14 cellular contexts compared by ENCODE assay signal in genomic region chr6:5525209-5525608, GRCh38.
DNase-seq lines count a peak whose midpoint lies in the region; ATAC-seq, FAIRE-seq and TF ChIP-seq lines count a peak whose summit lies in the region.
"Had no signal": no experiment of that assay in that cellular context is flagged by ENCODE, and none has a peak within 500 bp of the region (broad histone marks: within the 10 kb centered on the region; RNA-seq: fewer than 3 reads in every experiment).

No MANE protein-coding gene starts in this region.

- no peaks in the 10 kb centered on the region for H3F3A ChIP-seq in GM23248 (ENCODE audit: insufficient read depth)

- intact Hi-C loops in sciatic nerve (cut with DNase I), result no loop called here

- peaks cover 20% of the 10 kb centered on the region for H3K4me1 Mint-ChIP-seq in activated CD8-positive, alpha-beta T cell treated with anti-CD3 and anti-CD28 coated beads, Interleukin-2, amount 10 ng/mL, durations not matched to agents 7 days and 5 days (ENCODE audit: low read depth)

- H3K27me3 ChIP-seq in GM23248 (replicated peaks; ENCODE audit: insufficient read depth), result no peaks in the 10 kb centered on the region
- no peaks in the 10 kb centered on the region for H3K27me3 ChIP-seq in fibroblast of lung (ENCODE audit: control insufficient read depth, insufficient read depth, low read length)
- H3K27me3 ChIP-seq: neutrophil, upper lobe of left lung had no signal

- H3K9me3 ChIP-seq in GM23248 (ENCODE audit: low read depth), result no peaks in the 10 kb centered on the region
- no peaks in the 10 kb centered on the region for H3K9me3 ChIP-seq in fibroblast of lung (ENCODE audit: control insufficient read depth, insufficient read depth, low read depth, low read length)
- H3K9me3 ChIP-seq: neutrophil, upper lobe of left lung had no signal

- H3K9ac ChIP-seq in GM23248 (peak overlapping the region; percentile 47), fibroblast of lung (ENCODE audit: insufficient read depth, low read length) (no peak overlapping the region)

- H3K4me2 ChIP-seq in GM23248 (ENCODE audit: unreplicated experiment), result peak overlapping the region; percentile 59
- H3K4me2 ChIP-seq in fibroblast of lung (ENCODE audit: extremely low read depth, insufficient read depth, low read length), result no peak overlapping the region

- no peak overlapping the region for H3K27ac Mint-ChIP-seq in activated CD8-positive, alpha-beta T cell treated with anti-CD3 and anti-CD28 coated beads, Interleukin-2, amount 10 ng/mL, durations not matched to agents 7 days and 5 days
- H3K27ac Mint-ChIP-seq: activated naive CD8-positive, alpha-beta T cell treated with anti-CD3 and anti-CD28 coated beads, Interleukin-2, amount 10 ng/mL, durations not matched to agents 7 days and 5 days had no signal

- H2AFZ ChIP-seq in GM23248, result peak overlapping the region; percentile 38; the same call in 1 of the 2 replicates
- no peak overlapping the region for H2AFZ ChIP-seq in fibroblast of lung (ENCODE audit: low read length)

- no peak overlapping the region for H3K4me3 Mint-ChIP-seq in activated CD8-positive, alpha-beta T cell treated with anti-CD3 and anti-CD28 coated beads, Interleukin-2, amount 10 ng/mL, durations not matched to agents 7 days and 5 days
- H3K4me3 Mint-ChIP-seq: activated naive CD8-positive, alpha-beta T cell treated with anti-CD3 and anti-CD28 coated beads, Interleukin-2, amount 10 ng/mL, durations not matched to agents 7 days and 5 days had no signal

- H3K79me2 ChIP-seq in GM23248 (ENCODE audit: insufficient read depth) (no peaks in the 10 kb centered on the region), fibroblast of lung (ENCODE audit: control insufficient read depth, insufficient read depth, low read length) (no peaks in the 10 kb centered on the region)

- no peak for FAIRE-seq in HTR-8/SVneo (lab: Jason Lieb, UNC)

- peaks cover 13% of the 10 kb centered on the region for H3K4me1 ChIP-seq in GM23248 (ENCODE audit: insufficient read depth)
- no peaks in the 10 kb centered on the region for H3K4me1 ChIP-seq in fibroblast of lung (ENCODE audit: control insufficient read depth, extremely low read depth, insufficient read depth, low read length)

- H3K9me3 Mint-ChIP-seq in activated CD8-positive, alpha-beta T cell treated with anti-CD3 and anti-CD28 coated beads, Interleukin-2, amount 10 ng/mL, durations not matched to agents 7 days and 5 days (ENCODE audit: insufficient read depth), result no peaks in the 10 kb centered on the region
- H3K9me3 Mint-ChIP-seq: activated naive CD8-positive, alpha-beta T cell treated with anti-CD3 and anti-CD28 coated beads, Interleukin-2, amount 10 ng/mL, durations not matched to agents 7 days and 5 days had no signal

- peak; percentile 55 for ATAC-seq in sciatic nerve
- no peak for ATAC-seq in activated CD8-positive, alpha-beta T cell treated with anti-CD3 and anti-CD28 coated beads, Interleukin-2, amount 10 ng/mL, durations not matched to agents 7 days and 5 days
- ATAC-seq in HG02610 (IDR thresholded peaks at IDR 0.05; ENCODE audit: unreplicated experiment), result no peak

- POLR2A ChIA-PET in activated CD8-positive, alpha-beta T cell treated with anti-CD3 and anti-CD28 coated beads, Interleukin-2, amount 10 ng/mL, durations not matched to agents 7 days and 5 days (lab: Charles Lee), result no interaction called here

- no peaks in the 10 kb centered on the region for H3K27me3 Mint-ChIP-seq in activated CD8-positive, alpha-beta T cell treated with anti-CD3 and anti-CD28 coated beads, Interleukin-2, amount 10 ng/mL, durations not matched to agents 7 days and 5 days (ENCODE audit: low read depth)
- H3K27me3 Mint-ChIP-seq: activated naive CD8-positive, alpha-beta T cell treated with anti-CD3 and anti-CD28 coated beads, Interleukin-2, amount 10 ng/mL, durations not matched to agents 7 days and 5 days had no signal

- H3K36me3 Mint-ChIP-seq in activated CD8-positive, alpha-beta T cell treated with anti-CD3 and anti-CD28 coated beads, Interleukin-2, amount 10 ng/mL, durations not matched to agents 7 days and 5 days (ENCODE audit: low read depth), result peaks cover 3% of the 10 kb centered on the region

- H3K4me3 ChIP-seq in GM23248, result no peak overlapping the region
- no peak overlapping the region for H3K4me3 ChIP-seq in fibroblast of lung (replicated peaks in 1 of 4; ENCODE audit: control extremely low read depth in 1 of 4, insufficient read depth in 1 of 4, low read depth in 3 of 4, low read length in 4 of 4)
- H3K4me3 ChIP-seq: upper lobe of left lung had no signal

- DNase-seq in GM23248, result peak; percentile 78
- DNase-seq in SK-MEL-5 (ENCODE audit: low read depth, low spot score), result peak; percentile 49
- DNase-seq in fibroblast of lung (ENCODE audit: low read depth in 2 of 2), result peak; percentile 63 to 72
- no peak for DNase-seq in sciatic nerve (ENCODE audit: low spot score)
- DNase-seq in HTR-8/SVneo (ENCODE audit: insufficient read length, low spot score), result no peak
- no peak for DNase-seq in activated CD8-positive, alpha-beta T cell treated with anti-CD3 and anti-CD28 coated beads, Interleukin-2, amount 10 ng/mL, durations not matched to agents 7 days and 5 days
- no peak for DNase-seq in NCI-H128 (lab: John Stamatoyannopoulos, UW; ENCODE audit: unreplicated experiment)
- DNase-seq: activated naive CD8-positive, alpha-beta T cell treated with anti-CD3 and anti-CD28 coated beads, Interleukin-2, amount 10 ng/mL, durations not matched to agents 7 days and 5 days; Calu3; effector memory CD4-positive, alpha-beta T cell; NCI-H748 treated with DMSO at 0.1 percent for 48 hours had no signal

- CTCF ChIA-PET in activated CD8-positive, alpha-beta T cell treated with anti-CD3 and anti-CD28 coated beads, Interleukin-2, amount 10 ng/mL, durations not matched to agents 7 days and 5 days (lab: Charles Lee), result no interaction called here

- no peaks in the 10 kb centered on the region for H3K9me2 ChIP-seq in GM23248 (ENCODE audit: insufficient read depth)

- no peak for TF ChIP-seq CTCF in fibroblast of lung (conservative IDR thresholded peaks at IDR 0.05 in 1 of 2, IDR thresholded peaks at IDR 0.05 in 1 of 2; ENCODE audit: low read depth in 1 of 2, low read length in 2 of 2)

- peak overlapping the region; percentile 60 for H3K27ac ChIP-seq in GM23248
- no peak overlapping the region for H3K27ac ChIP-seq in fibroblast of lung (ENCODE audit: insufficient read depth, low read length)
- H3K27ac ChIP-seq: neutrophil, upper lobe of left lung had no signal

- in situ Hi-C loops in GM23248 (cut with MboI) (no loop called here), SK-MEL-5 (cut with HindIII; ENCODE audit: low pct_unique_long_range_greater_than_20kb, low sequenced_read_pairs) (no loop called here)

- no peaks in the 10 kb centered on the region for H4K20me1 ChIP-seq in GM23248 (ENCODE audit: insufficient read depth)
- H4K20me1 ChIP-seq in fibroblast of lung (ENCODE audit: control insufficient read depth, extremely low read depth, insufficient read depth, low read length), result no peaks in the 10 kb centered on the region

- WGBS in GM23248 (ENCODE audit: low coverage in 1 of 2, low lambda C conversion rate in 2 of 2, missing lambda C conversion rate in 2 of 2), 2 experiments, result 42 to 50% methylated on average over 4 of the region's 4 CpGs

- no peaks in the 10 kb centered on the region for H3K36me3 ChIP-seq in GM23248 (ENCODE audit: low read depth)
- H3K36me3 ChIP-seq in fibroblast of lung (ENCODE audit: control insufficient read depth, insufficient read depth, low read length), result no peaks in the 10 kb centered on the region
- H3K36me3 ChIP-seq: neutrophil, upper lobe of left lung had no signal

Comparison
In these comparisons a context has a peak if more than half of its experiments do, and no peak if none do; other contexts are left out.
1. DNase-seq: peak in GM23248 (single experiment), SK-MEL-5 (single experiment) and fibroblast of lung (2 of 2); none in sciatic nerve (single experiment), HTR-8/SVneo (single experiment), activated CD8-positive, alpha-beta T cell treated with anti-CD3 and anti-CD28 coated beads, Interleukin-2, amount 10 ng/mL, durations not matched to agents 7 days and 5 days (single experiment) and NCI-H128 (single experiment).